ENCODE assay signal across 2 cellular contexts in genomic region chr9:72923077-72923476, GRCh38.
TF ChIP-seq lines count a peak whose summit lies in the region.

No MANE protein-coding gene starts in this region.

TF ChIP-seq in A549, 52 proteins besides CTCF, POLR2A, EP300 and RAD21 (continued from another document):
- TF ChIP-seq HES2 (IDR thresholded peaks at IDR 0.05) (no peak), HOXA7 (CRISPR knock-in tag; IDR thresholded peaks at IDR 0.05) (peak; percentile 78; the same call in 1 of the 2 replicates), JUN (IDR thresholded peaks at IDR 0.05) (peak in 1 of 2 experiments; percentile 5; a peak in 1 of 5 replicates), RARB (CRISPR knock-in tag; IDR thresholded peaks at IDR 0.05) (peak; percentile 74), CHD4 (IDR thresholded peaks at IDR 0.05; ENCODE audit: borderline replicate concordance) (no peak), HMGXB4 (CRISPR knock-in tag; IDR thresholded peaks at IDR 0.05; ENCODE audit: borderline replicate concordance) (peak; percentile 8; the same call in 1 of the 2 replicates)

TF ChIP-seq in H1, 55 proteins besides CTCF, POLR2A, EP300 and RAD21 (continued from another document):
- TF ChIP-seq SP2 (IDR thresholded peaks at IDR 0.05; ENCODE audit: low read length) = no peak
- TF ChIP-seq TCF12 (IDR thresholded peaks at IDR 0.05; ENCODE audit: low read depth, low read length) = no peak
- TF ChIP-seq ATF3 (IDR thresholded peaks at IDR 0.05; ENCODE audit: insufficient read depth, low read depth, low read length) = no peak
- no peak for TF ChIP-seq RBBP5 (IDR thresholded peaks at IDR 0.05; ENCODE audit: borderline replicate concordance, low read depth, low read length)
- no peak for TF ChIP-seq CBX5 (IDR thresholded peaks at IDR 0.05; ENCODE audit: low read depth, low read length)
- TF ChIP-seq NANOG (IDR thresholded peaks at IDR 0.05; ENCODE audit: insufficient read depth, low read depth, low read length, poor library complexity, severe bottlenecking) = no peak
- TF ChIP-seq GTF2F1 (IDR thresholded peaks at IDR 0.05; ENCODE audit: borderline replicate concordance, low read depth, low read length) = no peak
- no peak for TF ChIP-seq CTBP2 (IDR thresholded peaks at IDR 0.05; ENCODE audit: borderline replicate concordance, insufficient read depth, insufficient read length, low read length)
- TF ChIP-seq YY1 (IDR thresholded peaks at IDR 0.05; ENCODE audit: low read depth, low read length) = no peak
- TF ChIP-seq SIRT6 (IDR thresholded peaks at IDR 0.05; ENCODE audit: low read length) = no peak
- no peak for TF ChIP-seq TEAD4 (IDR thresholded peaks at IDR 0.05; ENCODE audit: low read depth, low read length)
- TF ChIP-seq RFX5 (IDR thresholded peaks at IDR 0.05; ENCODE audit: borderline replicate concordance, low read depth, low read length) = no peak
- TF ChIP-seq BACH1 (IDR thresholded peaks at IDR 0.05; ENCODE audit: low read length) = no peak
- no peak for TF ChIP-seq JUND (IDR thresholded peaks at IDR 0.05; ENCODE audit: low read length)
- TF ChIP-seq TAF1 (IDR thresholded peaks at IDR 0.05; ENCODE audit: low read depth, low read length) = no peak
- no peak for TF ChIP-seq CBX8 (IDR thresholded peaks at IDR 0.05; ENCODE audit: borderline replicate concordance, low read depth, low read length)
